In the genomic region with DNA sequence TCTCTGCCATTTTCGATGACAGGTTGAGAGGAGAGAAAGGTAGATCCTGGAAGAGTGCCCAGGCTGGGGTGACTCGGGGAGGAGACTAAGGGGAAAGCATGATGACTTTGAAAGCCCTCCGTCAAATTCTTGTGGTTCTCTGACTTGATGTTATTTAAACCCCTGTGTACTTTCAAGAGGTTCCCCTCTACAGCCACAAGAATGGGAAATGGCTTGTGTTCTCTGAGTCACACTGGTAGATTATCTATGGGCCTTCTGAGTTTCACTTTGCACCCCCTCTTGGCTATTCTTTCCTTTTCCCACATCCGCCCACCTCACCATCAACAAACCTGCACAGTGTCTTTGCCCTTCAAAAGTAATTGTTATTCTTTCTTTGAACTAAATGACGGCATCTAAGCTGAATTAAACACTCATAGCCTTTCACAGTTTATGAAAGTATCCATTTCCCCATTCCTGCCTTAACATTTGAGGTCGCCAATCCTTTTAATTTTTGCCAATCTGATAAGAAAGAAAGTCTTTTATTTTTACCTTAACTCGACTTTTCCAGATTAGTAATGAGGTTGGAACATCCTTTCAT, we compare ENCODE assay signal across 8 cellular contexts. TPM values are rescaled to one million over a fixed set of nuclear protein-coding genes. Genes with fewer than 3 reads are reported as not detected.
DNase-seq lines count a peak whose midpoint lies in the region; ATAC-seq and TF ChIP-seq lines count a peak whose summit lies in the region.

No MANE protein-coding gene starts in this region.

- H3K4me3 Mint-ChIP-seq in IgD-negative memory B cell (peak overlapping the region in 2 of 4 donors; percentile 72 to 80), endothelial cell (ENCODE audit: unreplicated experiment) (no peak overlapping the region)

- no peaks in the 10 kb centered on the region for H3K36me3 Mint-ChIP-seq in IgD-negative memory B cell
- H3K36me3 Mint-ChIP-seq in endothelial cell (ENCODE audit: low read depth, unreplicated experiment): no peaks in the 10 kb centered on the region

- peak overlapping the region in 2 of 3 donors; percentile 19 to 84 for H3K27ac Mint-ChIP-seq in IgD-negative memory B cell
- H3K27ac Mint-ChIP-seq in endothelial cell (ENCODE audit: unreplicated experiment): no peak overlapping the region

- H3K9me3 Mint-ChIP-seq in IgD-negative memory B cell: no peaks in the 10 kb centered on the region
- H3K9me3 Mint-ChIP-seq in endothelial cell (ENCODE audit: unreplicated experiment): no peaks in the 10 kb centered on the region

- peak; percentile 40 for ATAC-seq in GM21526 (IDR thresholded peaks at IDR 0.05; ENCODE audit: low FRiP score, unreplicated experiment)

- TF ChIP-seq CTCF in endothelial cell (IDR thresholded peaks at IDR 0.05; ENCODE audit: unreplicated experiment): no peak

- H3K4me1 Mint-ChIP-seq in IgD-negative memory B cell: peaks cover 39 to 40% (median 40%) of the 10 kb centered on the region in 3 donors
- H3K4me1 Mint-ChIP-seq in endothelial cell (ENCODE audit: unreplicated experiment): peaks cover 16% of the 10 kb centered on the region

- DNase-seq in COLO829 (ENCODE audit: low spot score) (peak; percentile 45), endothelial cell (ENCODE audit: low spot score) (no peak), RKO (ENCODE audit: low spot score) (no peak)
- DNase-seq in activated CD4-positive, alpha-beta T cell treated with anti-CD3 and anti-CD28 coated beads for 24 hours (ENCODE audit: low read depth in 2 of 2): peak; percentile 49 to 59
- DNase-seq in effector CD8-positive, alpha-beta T cell (lab: John Stamatoyannopoulos, UW): peak; percentile 12
- peak; percentile 45 to 69 (median 59) for DNase-seq in stimulated activated CD4-positive, alpha-beta T cell treated with anti-CD3 and anti-CD28 coated beads, TNF-alpha, amount 100 ng/mL, for 48 hours (ENCODE audit: low read depth in 3 of 3)

- H3K27me3 Mint-ChIP-seq in IgD-negative memory B cell: no peaks in the 10 kb centered on the region
- H3K27me3 Mint-ChIP-seq in endothelial cell (ENCODE audit: unreplicated experiment): peaks cover 9% of the 10 kb centered on the region

RNA-seq across cellular contexts. Expression of gene PRF1, which starts 24.1 kb away (rescaled TPM):
- 24.3 TPM for polyA plus RNA-seq in IgD-negative memory B cell
- total RNA-seq in endothelial cell (ENCODE audit: unreplicated experiment): not detected

Comparison
In these comparisons a context has a peak if more than half of its experiments do, and no peak if none do; other contexts are left out.
1. DNase-seq: peak in COLO829 (single experiment), activated CD4-positive, alpha-beta T cell treated with anti-CD3 and anti-CD28 coated beads for 24 hours (2 of 2), effector CD8-positive, alpha-beta T cell (single experiment) and stimulated activated CD4-positive, alpha-beta T cell treated with anti-CD3 and anti-CD28 coated beads, TNF-alpha, amount 100 ng/mL, for 48 hours (3 of 3); none in endothelial cell (single experiment) and RKO (single experiment).